ENCODE assay signal across 19 cellular contexts in genomic region chrX:41538707-41539106, GRCh38.
"Had no signal": no experiment of that assay in that cellular context is flagged by ENCODE, and none has a peak within 500 bp of the region (broad histone marks: within the 10 kb centered on the region; RNA-seq: fewer than 3 reads in every experiment).

No MANE protein-coding gene starts in this region.

- H3K4me3 ChIP-seq: dorsolateral prefrontal cortex, heart right ventricle, neural progenitor cell, ovary, right atrium auricular region, stomach, thoracic aorta, transverse colon had no signal

- H3K4me1 Mint-ChIP-seq: natural killer cell, neural progenitor cell had no signal

- H3K4me3 Mint-ChIP-seq: natural killer cell, neural progenitor cell had no signal

- H3K27ac ChIP-seq: dorsolateral prefrontal cortex, heart right ventricle, neural progenitor cell, ovary, right atrium auricular region, stomach, thoracic aorta, transverse colon had no signal

- H3K36me3 Mint-ChIP-seq: natural killer cell had no signal

- H3K27me3 ChIP-seq: neural progenitor cell, ovary, right atrium auricular region, transverse colon had no signal

- DNase-seq: cortex of kidney; dorsolateral prefrontal cortex; effector CD8-positive, alpha-beta T cell; heart right ventricle; hypothalamus; kidney glomerular epithelial cell; natural killer cell; nucleus accumbens; ovary; small intestine; stimulated activated CD4-positive, alpha-beta T cell treated with anti-CD3 and anti-CD28 coated beads, Interleukin-12 subunit alpha, Interleukin-12 subunit beta, amount 100 ng/mL, for 4 hours; stimulated activated naive CD4-positive, alpha-beta T cell; stomach; substantia nigra; transverse colon had no signal

- H3K27ac Mint-ChIP-seq: natural killer cell, neural progenitor cell had no signal

- H3K4me1 ChIP-seq: heart right ventricle, neural progenitor cell, right atrium auricular region, stomach, transverse colon had no signal

- H3K9me3 Mint-ChIP-seq: natural killer cell, neural progenitor cell had no signal

- ATAC-seq: esophagus mucosa, heart right ventricle, natural killer cell had no signal

- H3K9me3 ChIP-seq: heart right ventricle, ovary, right atrium auricular region, stomach, thoracic aorta, transverse colon had no signal

- H3K36me3 ChIP-seq: neural progenitor cell, ovary, right atrium auricular region, stomach, thoracic aorta, transverse colon had no signal
